In genomic region chr16:83863682-83864081, GRCh38 we compare ENCODE assay signal across 21 cellular contexts.
"Had no signal": no experiment of that assay in that cellular context is flagged by ENCODE, and none has a peak within 500 bp of the region (broad histone marks: within the 10 kb centered on the region; RNA-seq: fewer than 3 reads in every experiment).

No MANE protein-coding gene starts in this region.

- H3K4me3 ChIP-seq: lower lobe of right lung, smooth muscle cell, stomach, tibial artery had no signal

- H3K9me3 Mint-ChIP-seq: type B pancreatic cell had no signal

- H3K4me3 Mint-ChIP-seq: effector memory CD8-positive, alpha-beta T cell; naive thymus-derived CD8-positive, alpha-beta T cell; nephron progenitor cell; type B pancreatic cell had no signal

- H3K36me3 ChIP-seq: lower lobe of right lung, stomach, tibial artery had no signal

- H3K9me3 ChIP-seq: lower lobe of right lung, stomach, tibial artery had no signal

- H3K4me2 ChIP-seq: smooth muscle cell had no signal

- H3K36me3 Mint-ChIP-seq: type B pancreatic cell had no signal

- H3K27ac ChIP-seq: lower lobe of right lung, stomach, tibial artery had no signal

- H3K4me1 Mint-ChIP-seq: naive thymus-derived CD8-positive, alpha-beta T cell had no signal

- H3K27me3 ChIP-seq: tibial artery had no signal

- H3K4me1 ChIP-seq: lower lobe of right lung, stomach, tibial artery had no signal

- DNase-seq: cortex of kidney; effector memory CD8-positive, alpha-beta T cell; left ventricle myocardium superior; lower lobe of right lung; naive thymus-derived CD8-positive, alpha-beta T cell; nephron progenitor cell; nucleus accumbens; posterior cingulate gyrus; retina; stimulated activated CD4-positive, alpha-beta T cell treated with anti-CD3 and anti-CD28 coated beads, Interleukin-12 subunit alpha, Interleukin-12 subunit beta, amount 100 ng/mL, for 4 hours; stimulated activated CD4-positive, alpha-beta T cell treated with anti-CD3 and anti-CD28 coated beads, Interleukin-1b, Interleukin-23, amount 100 ng/mL, for 48 hours; stimulated activated CD4-positive, alpha-beta T cell treated with anti-CD3 and anti-CD28 coated beads, Interleukin-4, amount 100 ng/mL, for 1 hour; stimulated activated CD8-positive, alpha-beta memory T cell treated with anti-CD3 and anti-CD28 coated beads, Interleukin-4, amount 100 ng/mL, for 48 hours; stimulated activated naive CD4-positive, alpha-beta T cell treated with Interleukin-2 at 50 U/mL for 16 hours; stomach; tibial artery had no signal

- FAIRE-seq: frontal cortex, keratinocyte had no signal

- ATAC-seq: effector memory CD8-positive, alpha-beta T cell; left ventricle myocardium superior; lower lobe of right lung; naive thymus-derived CD8-positive, alpha-beta T cell; sciatic nerve had no signal

- H3K27ac Mint-ChIP-seq: effector memory CD8-positive, alpha-beta T cell; nephron progenitor cell; type B pancreatic cell had no signal
